ENCODE assay signal across 8 cellular contexts in the genomic region with DNA sequence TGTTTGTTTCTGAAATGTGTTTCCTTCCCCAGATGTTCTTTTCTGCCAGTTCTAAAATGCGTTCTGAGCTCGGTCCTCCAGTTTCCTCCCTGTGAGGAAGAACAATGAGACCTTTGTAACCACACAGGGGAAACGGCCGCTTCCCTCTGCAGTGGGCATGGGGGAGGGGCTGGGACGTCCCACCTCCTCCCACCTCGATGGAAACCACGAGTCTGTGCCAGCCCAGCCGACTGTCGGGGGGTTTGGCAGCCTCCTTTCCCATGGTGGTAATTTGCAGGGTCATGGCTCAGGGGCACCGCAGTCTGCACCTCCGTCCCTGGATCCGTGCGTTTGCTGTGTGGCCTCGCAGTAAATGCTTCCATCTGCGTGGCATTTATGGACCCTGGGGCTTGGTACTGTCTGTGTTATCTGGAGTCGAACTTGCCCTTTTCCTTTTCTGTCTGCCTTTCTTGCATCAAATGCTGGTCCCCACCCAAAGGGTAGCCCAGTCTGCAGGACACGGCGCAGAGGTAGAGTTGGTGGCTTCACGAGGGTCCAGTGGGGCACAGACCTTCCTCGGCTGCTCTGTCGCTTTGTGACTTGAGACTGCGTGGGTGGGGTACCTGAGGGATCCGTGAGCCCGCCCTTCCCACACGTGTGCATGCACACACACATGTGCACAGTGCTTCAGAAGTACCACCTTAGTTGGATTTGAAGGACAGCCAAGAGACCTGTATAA. TPM values are rescaled to one million over a fixed set of nuclear protein-coding genes. Genes with fewer than 3 reads are reported as not detected.
DNase-seq lines count a peak whose midpoint lies in the region; ATAC-seq lines count a peak whose summit lies in the region.

No MANE protein-coding gene starts in this region.

- H3K27me3 ChIP-seq in thymus (ENCODE audit: control insufficient read depth, insufficient read depth) = no peaks in the 10 kb centered on the region

- H3K27ac ChIP-seq in thymus (ENCODE audit: low read depth) = peak overlapping the region; percentile 25

- POLR2A ChIA-PET in activated naive CD8-positive, alpha-beta T cell treated with anti-CD3 and anti-CD28 coated beads, Interleukin-2, amount 10 ng/mL, durations not matched to agents 7 days and 5 days (lab: Charles Lee) = interaction anchor here (1.2 to 1.4 kb wide), 2 partner anchors 15 to 45 kb away, joined by 3 to 5 read pairs; no protein-coding TSS in a partner anchor

- H3K9me3 Mint-ChIP-seq in activated CD4-positive, alpha-beta T cell treated with anti-CD3 and anti-CD28 coated beads, Interleukin-2, amount 10 ng/mL, durations not matched to agents 24 days and 14 days = no peaks in the 10 kb centered on the region
- H3K9me3 Mint-ChIP-seq in activated naive CD8-positive, alpha-beta T cell treated with anti-CD3 and anti-CD28 coated beads, Interleukin-2, amount 10 ng/mL, durations not matched to agents 7 days and 5 days = no peaks in the 10 kb centered on the region

- peak overlapping the region; percentile 22 for H3K4me3 ChIP-seq in thymus (ENCODE audit: low read length)

- intact Hi-C loops in activated CD4-positive, alpha-beta T cell treated with anti-CD3 and anti-CD28 coated beads, Interleukin-2, amount 10 ng/mL, durations not matched to agents 24 days and 14 days (cut with micrococcal nuclease) = no loop called here
- intact Hi-C loops in left colon (cut with DNase I, micrococcal nuclease) = no loop called here

- no peak overlapping the region for H3K27ac Mint-ChIP-seq in activated CD4-positive, alpha-beta T cell treated with anti-CD3 and anti-CD28 coated beads, Interleukin-2, amount 10 ng/mL, durations not matched to agents 24 days and 14 days
- peak overlapping the region; percentile 64 for H3K27ac Mint-ChIP-seq in activated naive CD8-positive, alpha-beta T cell treated with anti-CD3 and anti-CD28 coated beads, Interleukin-2, amount 10 ng/mL, durations not matched to agents 7 days and 5 days

- WGBS in thymus = 30% methylated on average over 25 of the region's 25 CpGs

- H3K36me3 Mint-ChIP-seq in activated CD4-positive, alpha-beta T cell treated with anti-CD3 and anti-CD28 coated beads, Interleukin-2, amount 10 ng/mL, durations not matched to agents 24 days and 14 days (ENCODE audit: low read depth) = peaks cover 2% of the 10 kb centered on the region
- peaks cover 4% of the 10 kb centered on the region for H3K36me3 Mint-ChIP-seq in activated naive CD8-positive, alpha-beta T cell treated with anti-CD3 and anti-CD28 coated beads, Interleukin-2, amount 10 ng/mL, durations not matched to agents 7 days and 5 days

- no peak overlapping the region for H3K4me3 Mint-ChIP-seq in activated CD4-positive, alpha-beta T cell treated with anti-CD3 and anti-CD28 coated beads, Interleukin-2, amount 10 ng/mL, durations not matched to agents 24 days and 14 days
- peak overlapping the region; percentile 68 for H3K4me3 Mint-ChIP-seq in activated naive CD8-positive, alpha-beta T cell treated with anti-CD3 and anti-CD28 coated beads, Interleukin-2, amount 10 ng/mL, durations not matched to agents 7 days and 5 days

- H3K36me3 ChIP-seq in thymus (ENCODE audit: control insufficient read depth, insufficient read depth) = no peaks in the 10 kb centered on the region

- peak; percentile 18 for ATAC-seq in activated naive CD8-positive, alpha-beta T cell treated with anti-CD3 and anti-CD28 coated beads, Interleukin-2, amount 10 ng/mL, durations not matched to agents 7 days and 5 days (ENCODE audit: low read depth)
- ATAC-seq in left colon = peak; percentile 67
- no peak for ATAC-seq in GM21367 (IDR thresholded peaks at IDR 0.05; ENCODE audit: unreplicated experiment)
- ATAC-seq in HG03354 (IDR thresholded peaks at IDR 0.05; ENCODE audit: poor library complexity, severe bottlenecking, unreplicated experiment) = no peak

- no peaks in the 10 kb centered on the region for H3K27me3 Mint-ChIP-seq in activated CD4-positive, alpha-beta T cell treated with anti-CD3 and anti-CD28 coated beads, Interleukin-2, amount 10 ng/mL, durations not matched to agents 24 days and 14 days
- peaks cover 2% of the 10 kb centered on the region for H3K27me3 Mint-ChIP-seq in activated naive CD8-positive, alpha-beta T cell treated with anti-CD3 and anti-CD28 coated beads, Interleukin-2, amount 10 ng/mL, durations not matched to agents 7 days and 5 days

- peaks cover 44% of the 10 kb centered on the region for H3K4me1 ChIP-seq in thymus (ENCODE audit: control insufficient read depth, insufficient read depth, low read length)

- peaks cover 47% of the 10 kb centered on the region for H3K4me1 Mint-ChIP-seq in activated CD4-positive, alpha-beta T cell treated with anti-CD3 and anti-CD28 coated beads, Interleukin-2, amount 10 ng/mL, durations not matched to agents 24 days and 14 days
- peaks cover 61% of the 10 kb centered on the region for H3K4me1 Mint-ChIP-seq in activated naive CD8-positive, alpha-beta T cell treated with anti-CD3 and anti-CD28 coated beads, Interleukin-2, amount 10 ng/mL, durations not matched to agents 7 days and 5 days

- peak; percentile 64 for DNase-seq in activated CD4-positive, alpha-beta T cell treated with anti-CD3 and anti-CD28 coated beads, Interleukin-2, amount 10 ng/mL, durations not matched to agents 24 days and 14 days
- DNase-seq in activated CD4-positive, alpha-beta T cell treated with anti-CD3 and anti-CD28 coated beads for 1 hour = no peak
- DNase-seq in activated naive CD8-positive, alpha-beta T cell treated with anti-CD3 and anti-CD28 coated beads, Interleukin-2, amount 10 ng/mL, durations not matched to agents 7 days and 5 days = peak; percentile 52
- DNase-seq in left colon = peak; percentile 70 to 73
- DNase-seq in ureter (ENCODE audit: low spot score) = no peak

- no peaks in the 10 kb centered on the region for H3K9me3 ChIP-seq in thymus (ENCODE audit: control insufficient read depth)

RNA-seq across cellular contexts. Expression of a gene that starts 16.1 kb away (rescaled TPM):
- total RNA-seq in activated CD4-positive, alpha-beta T cell treated with anti-CD3 and anti-CD28 coated beads, Interleukin-2, amount 10 ng/mL, durations not matched to agents 24 days and 14 days = 23.8 and 33.8 TPM in 2 replicates
- 10 to 100 TPM; 22.3 to 23.3 TPM for total RNA-seq in activated naive CD8-positive, alpha-beta T cell treated with anti-CD3 and anti-CD28 coated beads, Interleukin-2, amount 10 ng/mL, durations not matched to agents 7 days and 5 days
- total RNA-seq in left colon = 100 to 1,000 TPM in 1 of 2 donors, 10 to 100 TPM in 1; 86.8 to 106 TPM
- 22.1 TPM for polyA plus RNA-seq in thymus
- 82.4 TPM for total RNA-seq in ureter

RNA-seq across cellular contexts. Expression of a gene that starts 56.8 kb away (rescaled TPM):
- total RNA-seq in activated CD4-positive, alpha-beta T cell treated with anti-CD3 and anti-CD28 coated beads, Interleukin-2, amount 10 ng/mL, durations not matched to agents 24 days and 14 days = 38.0 and 43.2 TPM in 2 replicates
- 10 to 100 TPM; 23.1 to 23.5 TPM for total RNA-seq in activated naive CD8-positive, alpha-beta T cell treated with anti-CD3 and anti-CD28 coated beads, Interleukin-2, amount 10 ng/mL, durations not matched to agents 7 days and 5 days
- total RNA-seq in left colon (10 to 100 TPM; 68.8 to 76.3 TPM), ureter (37.1 TPM)
- polyA plus RNA-seq in thymus = 17.7 TPM

Comparison
In these comparisons a context has a peak if more than half of its experiments do, and no peak if none do; other contexts are left out.
1. DNase-seq: peak in activated CD4-positive, alpha-beta T cell treated with anti-CD3 and anti-CD28 coated beads, Interleukin-2, amount 10 ng/mL, durations not matched to agents 24 days and 14 days (single experiment), activated naive CD8-positive, alpha-beta T cell treated with anti-CD3 and anti-CD28 coated beads, Interleukin-2, amount 10 ng/mL, durations not matched to agents 7 days and 5 days (single experiment) and left colon (2 of 2); none in activated CD4-positive, alpha-beta T cell treated with anti-CD3 and anti-CD28 coated beads for 1 hour (single experiment) and ureter (single experiment).
2. ATAC-seq: peak in activated naive CD8-positive, alpha-beta T cell treated with anti-CD3 and anti-CD28 coated beads, Interleukin-2, amount 10 ng/mL, durations not matched to agents 7 days and 5 days (single experiment) and left colon (single experiment); none in GM21367 (single experiment) and HG03354 (single experiment).